15 cellular contexts compared by ENCODE assay signal in the genomic region with DNA sequence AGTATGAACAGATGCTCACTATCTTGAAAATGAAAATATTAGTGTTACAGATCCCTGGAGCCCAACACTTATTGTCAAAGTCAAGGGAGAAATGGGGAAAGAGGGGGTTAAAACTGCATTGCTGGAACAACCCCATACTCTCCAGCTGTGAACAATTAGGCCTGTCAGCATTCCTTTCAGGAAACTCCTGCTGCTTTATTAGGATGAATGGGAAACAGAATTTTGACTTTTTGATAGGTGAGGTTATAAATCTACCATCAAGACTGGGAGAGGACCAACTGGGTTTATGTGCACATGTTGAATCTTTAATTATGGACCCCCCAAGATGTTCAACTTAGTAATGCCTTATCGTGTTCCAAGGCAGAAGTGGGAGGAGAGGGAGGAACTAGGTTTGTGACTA.
DNase-seq lines count a peak whose midpoint lies in the region; ATAC-seq, FAIRE-seq and TF ChIP-seq lines count a peak whose summit lies in the region.
"Had no signal": no experiment of that assay in that cellular context is flagged by ENCODE, and none has a peak within 500 bp of the region (broad histone marks: within the 10 kb centered on the region; RNA-seq: fewer than 3 reads in every experiment).

No MANE protein-coding gene starts in this region.

- H3K4me2 ChIP-seq in astrocyte (ENCODE audit: low read length): no peak overlapping the region

- CTCF ChIA-PET in HEK293T (lab: Yijun Ruan, JAX): no interaction called here

- no peaks in the 10 kb centered on the region for H3K9me3 Mint-ChIP-seq in astrocyte (ENCODE audit: unreplicated experiment)
- peaks cover 4% of the 10 kb centered on the region for H3K9me3 Mint-ChIP-seq in type B pancreatic cell
- H3K9me3 Mint-ChIP-seq: CD4-positive, alpha-beta T cell had no signal

- no peaks in the 10 kb centered on the region for H3K4me1 ChIP-seq in astrocyte (ENCODE audit: insufficient read depth, low read length)
- H3K4me1 ChIP-seq in iPS-20b (ENCODE audit: insufficient read depth, low read length): peaks cover 20% of the 10 kb centered on the region
- no peaks in the 10 kb centered on the region for H3K4me1 ChIP-seq in lower lobe of right lung

- H3K27me3 Mint-ChIP-seq in astrocyte (ENCODE audit: low read depth, unreplicated experiment) (no peaks in the 10 kb centered on the region), type B pancreatic cell (no peaks in the 10 kb centered on the region)
- H3K27me3 Mint-ChIP-seq: B cell had no signal

- H4K20me1 ChIP-seq in astrocyte (ENCODE audit: insufficient read depth, low read length): no peaks in the 10 kb centered on the region

- H3K4me3 Mint-ChIP-seq in astrocyte (ENCODE audit: unreplicated experiment): no peak overlapping the region
- H3K4me3 Mint-ChIP-seq in type B pancreatic cell: peak overlapping the region; percentile 46
- H3K4me3 Mint-ChIP-seq: B cell; CD4-positive, alpha-beta T cell had no signal

- no peak overlapping the region for H3K27ac Mint-ChIP-seq in astrocyte (ENCODE audit: unreplicated experiment)
- H3K27ac Mint-ChIP-seq in type B pancreatic cell: no peak overlapping the region
- H3K27ac Mint-ChIP-seq: B cell; CD4-positive, alpha-beta T cell had no signal

- H3K9me3 ChIP-seq in astrocyte (ENCODE audit: insufficient read depth, low read depth, low read length) (no peaks in the 10 kb centered on the region), iPS-20b (ENCODE audit: insufficient read depth, low read depth, low read length) (no peaks in the 10 kb centered on the region), lower lobe of right lung (no peaks in the 10 kb centered on the region)

- peaks cover 3% of the 10 kb centered on the region for H3K4me1 Mint-ChIP-seq in astrocyte (ENCODE audit: low read depth, unreplicated experiment)
- peaks cover 11% of the 10 kb centered on the region for H3K4me1 Mint-ChIP-seq in type B pancreatic cell (ENCODE audit: unreplicated experiment)
- H3K4me1 Mint-ChIP-seq: B cell had no signal

- H3K27me3 ChIP-seq in astrocyte (ENCODE audit: insufficient read depth, low read length) (no peaks in the 10 kb centered on the region), iPS-20b (ENCODE audit: insufficient read depth, low read length) (no peaks in the 10 kb centered on the region), lower lobe of right lung (ENCODE audit: low read depth) (no peaks in the 10 kb centered on the region)

- ATAC-seq in GM21576 (IDR thresholded peaks at IDR 0.05; ENCODE audit: unreplicated experiment) (no peak), lower lobe of right lung (no peak)

- H3K27ac ChIP-seq in astrocyte (ENCODE audit: low read depth, low read length): no peak overlapping the region
- no peak overlapping the region for H3K27ac ChIP-seq in iPS-20b (ENCODE audit: low read length)
- H3K27ac ChIP-seq in lower lobe of right lung: no peak overlapping the region

- POLR2A ChIA-PET in HEK293T (lab: Yijun Ruan, JAX): no interaction called here

- H3K9ac ChIP-seq in astrocyte (ENCODE audit: low read length) (no peak overlapping the region), iPS-20b (ENCODE audit: low read depth, low read length) (no peak overlapping the region)

- H3K79me2 ChIP-seq in astrocyte (ENCODE audit: insufficient read depth, low read length): no peaks in the 10 kb centered on the region

- H3K36me3 ChIP-seq in astrocyte (ENCODE audit: insufficient read depth, low read length) (no peaks in the 10 kb centered on the region), iPS-20b (ENCODE audit: insufficient read depth, low read depth, low read length) (no peaks in the 10 kb centered on the region), lower lobe of right lung (no peaks in the 10 kb centered on the region)

- DNase-seq in HEK293T (ENCODE audit: extremely low spot score) (no peak), astrocyte (ENCODE audit: low read depth) (peak; percentile 62), type B pancreatic cell (ENCODE audit: extremely low spot score, unreplicated experiment) (no peak), NCI-H82 (lab: John Stamatoyannopoulos, UW) (no peak), lower lobe of right lung (no peak)
- DNase-seq: CD4-positive, alpha-beta T cell; Kasumi-1; NCI-H1105; NCI-H1694; NCI-H510A treated with DMSO at 0.1 percent for 48 hours; Right ventricle myocardium superior had no signal

- H3K4me3 ChIP-seq in astrocyte (ENCODE audit: insufficient read depth, low read depth, low read length) (no peak overlapping the region), iPS-20b (ENCODE audit: low read length) (peak overlapping the region; percentile 8; the same call in 1 of the 2 replicates), lower lobe of right lung (no peak overlapping the region)

- TF ChIP-seq CTCF in astrocyte (IDR thresholded peaks at IDR 0.05; ENCODE audit: insufficient read depth, low read depth, low read length): no peak
- TF ChIP-seq CTCF in type B pancreatic cell (conservative IDR thresholded peaks at IDR 0.05): no peak
- no peak for TF ChIP-seq CTCF in lower lobe of right lung (IDR thresholded peaks at IDR 0.05)

- no peak overlapping the region for H2AFZ ChIP-seq in astrocyte (ENCODE audit: low read depth, low read length)

- H3K36me3 Mint-ChIP-seq in astrocyte (ENCODE audit: low read depth, unreplicated experiment) (no peaks in the 10 kb centered on the region), type B pancreatic cell (peaks cover 33% of the 10 kb centered on the region)

- FAIRE-seq in astrocyte (lab: Jason Lieb, UNC): no peak
- FAIRE-seq: RCC 7860 had no signal

- intact Hi-C loops in lower lobe of right lung (cut with DNase I): no loop called here

TF ChIP-seq in HEK293T, 16 proteins besides CTCF, POLR2A, EP300 and RAD21:
- no peak for TF ChIP-seq FOXA1 (IDR thresholded peaks at IDR 0.05)
- TF ChIP-seq PKNOX1 (IDR thresholded peaks at IDR 0.05): peak; percentile 45
- TF ChIP-seq ARNT (IDR thresholded peaks at IDR 0.05): no peak
